8 cellular contexts compared by ENCODE assay signal in genomic region chr22:39040538-39041296, GRCh38. TPM values are rescaled to one million over a fixed set of nuclear protein-coding genes. Genes with fewer than 3 reads are reported as not detected.
DNase-seq lines count a peak whose midpoint lies in the region; ATAC-seq and TF ChIP-seq lines count a peak whose summit lies in the region.
"Not testable (repeated sequence)": the region's sequence is repeated elsewhere in the genome, so short reads cannot be mapped to it uniquely, and the experiment has no call there.

Gene APOBEC3F (plus strand): TSS chr22:39040864. CDS start chr22:39040961, 97 bp downstream.

- H3K9ac ChIP-seq in NT2/D1 (ENCODE audit: insufficient read length, low read depth): peak within 1 kb of the TSS; percentile 50
- not testable (repeated sequence) for H3K9ac ChIP-seq in liver (ENCODE audit: low read depth in 1 of 2, low read length in 2 of 2)

- WGBS in liver: 1% methylated on average over 19 of the region's 21 CpGs

- H3K4me1 ChIP-seq in BE2C; NT2/D1 (ENCODE audit: insufficient read depth, insufficient read length); liver (ENCODE audit: control insufficient read depth in 4 of 4, insufficient read depth in 4 of 4, low read length in 3 of 4): not testable (repeated sequence)

- H3K4me3 ChIP-seq in BE2C (ENCODE audit: low read depth, low read length): peak within 1 kb of the TSS; percentile 67
- peak within 1 kb of the TSS; percentile 22 for H3K4me3 ChIP-seq in NT2/D1 (ENCODE audit: insufficient read length, low read depth)
- peak within 1 kb of the TSS; percentile 28 to 86 (median 63) for H3K4me3 ChIP-seq in liver (ENCODE audit: low read depth in 1 of 3, low read length in 3 of 3)

- H3K9me3 ChIP-seq in BE2C; NT2/D1 (ENCODE audit: insufficient read depth, low read length); liver (ENCODE audit: control insufficient read depth in 4 of 4, low read length in 3 of 4): not testable (repeated sequence)

- H3K27ac ChIP-seq in liver (ENCODE audit: low read depth in 1 of 2, low read length in 2 of 2): peak within 1 kb of the TSS; percentile 49 to 87

- peak; percentile 79 for DNase-seq in BE2C
- peak; percentile 29 for DNase-seq in GM19238 (ENCODE audit: insufficient read length, low spot score)
- not testable (repeated sequence) for DNase-seq in NT2/D1 (ENCODE audit: low read depth, low spot score)
- peak in 2 of 3 experiments; percentile 29 to 47 for DNase-seq in activated CD8-positive, alpha-beta memory T cell treated with anti-CD3 and anti-CD28 coated beads for 48 hours (ENCODE audit: low read depth in 2 of 3, low spot score in 2 of 3)
- peak; percentile 46 for DNase-seq in effector CD4-positive, alpha-beta T cell
- DNase-seq in stimulated activated CD4-positive, alpha-beta T cell treated with anti-CD3 and anti-CD28 coated beads, Interleukin-2, amount 100 ng/mL, for 24 hours: peak; percentile 61 to 65

- peak in 1 of 2 donors; percentile 17 for TF ChIP-seq RAD21 in liver (IDR thresholded peaks at IDR 0.05)

- TF ChIP-seq CTCF in BE2C (IDR thresholded peaks at IDR 0.05; ENCODE audit: low read depth, low read length): peak; percentile 10; the same call in 1 of the 2 replicates
- TF ChIP-seq CTCF in liver (IDR thresholded peaks at IDR 0.05; ENCODE audit: low read depth, low read length, missing input control): not testable (repeated sequence)

- ATAC-seq in HG03108 (IDR thresholded peaks at IDR 0.05; ENCODE audit: unreplicated experiment): peak; percentile 92

- H3K36me3 ChIP-seq in BE2C; NT2/D1 (ENCODE audit: insufficient read depth, insufficient read length, low read length); liver (ENCODE audit: control insufficient read depth in 4 of 4, insufficient read depth in 3 of 4, low read depth in 1 of 4, low read length in 3 of 4): not testable (repeated sequence)

- not testable (repeated sequence) for H3K27me3 ChIP-seq in BE2C; NT2/D1 (ENCODE audit: insufficient read depth, insufficient read length); liver (ENCODE audit: control insufficient read depth in 4 of 4, insufficient read depth in 4 of 4, low read length in 3 of 4)

TF ChIP-seq in liver, 16 proteins besides CTCF, POLR2A, EP300 and RAD21:
- peak; percentile 25 for TF ChIP-seq TAF1 (conservative IDR thresholded peaks at IDR 0.05)

RNA-seq across cellular contexts. Expression of gene APOBEC3F, which starts in this region (rescaled TPM):
- 4.6 TPM for polyA plus RNA-seq in BE2C (2012; ENCODE audit: insufficient read depth, insufficient read length, low read depth)
- total RNA-seq in liver: 1 to 10 TPM; 2.3 to 4.5 TPM
- 1 to 10 TPM; 1.6 to 1.7 TPM for polyA plus RNA-seq in liver
